17 cellular contexts compared by ENCODE assay signal in genomic region chr7:144020340-144020739, GRCh38. TPM values are rescaled to one million over a fixed set of nuclear protein-coding genes. Genes with fewer than 3 reads are reported as not detected.
DNase-seq lines count a peak whose midpoint lies in the region; ATAC-seq and TF ChIP-seq lines count a peak whose summit lies in the region.
"Had no signal": no experiment of that assay in that cellular context is flagged by ENCODE, and none has a peak within 500 bp of the region (broad histone marks: within the 10 kb centered on the region; RNA-seq: fewer than 3 reads in every experiment).

No MANE protein-coding gene starts in this region.

- peaks cover 22% of the 10 kb centered on the region for H3K4me1 Mint-ChIP-seq in mesothelial cell of epicardium
- H3K4me1 Mint-ChIP-seq: CD14-positive monocyte had no signal

- 40 to 60% (median 43%) methylated on average over 3 of the region's 3 CpGs for WGBS in psoas muscle, 3 donors

- H3K27ac ChIP-seq in right atrium auricular region = peak overlapping the region in 1 of 2 donors; percentile 53
- H3K27ac ChIP-seq in psoas muscle = no peak overlapping the region
- H3K27ac ChIP-seq: 22Rv1, HL-60 had no signal

- H3K4me1 ChIP-seq in right atrium auricular region (no peaks in the 10 kb centered on the region), psoas muscle (no peaks in the 10 kb centered on the region)

- peak overlapping the region; percentile 15 for H3K27ac Mint-ChIP-seq in mesothelial cell of epicardium
- H3K27ac Mint-ChIP-seq: CD14-positive monocyte; CD8-positive, alpha-beta T cell had no signal

- no peak overlapping the region for H3K4me3 ChIP-seq in right atrium auricular region
- no peak overlapping the region for H3K4me3 ChIP-seq in psoas muscle

- DNase-seq in Right ventricle myocardium inferior (ENCODE audit: missing footprints) (no peak), right atrium auricular region (ENCODE audit: low spot score) (no peak), left cardiac atrium (no peak), mesothelial cell of epicardium (ENCODE audit: low spot score in 2 of 2, unreplicated experiment in 2 of 2) (no peak), hippocampal formation (lab: John Stamatoyannopoulos, UW) (no peak), psoas muscle (no peak), T-helper 2 cell (no peak), DMS79 (lab: John Stamatoyannopoulos, UW) (no peak)
- DNase-seq: CD8-positive, alpha-beta T cell; COR-L47; HCEC 1CT had no signal

- intact Hi-C loops in Right ventricle myocardium inferior (cut with DNase I) = loop anchor here (5.0 kb wide), 1 partner anchor 118 kb away; the partner anchor contains the start of gene TCAF1
- intact Hi-C loops in left cardiac atrium (cut with DNase I) = no loop called here
- intact Hi-C loops in psoas muscle (cut with DNase I) = no loop called here

- no peak for TF ChIP-seq CTCF in right atrium auricular region (IDR thresholded peaks at IDR 0.05)
- no peak for TF ChIP-seq CTCF in mesothelial cell of epicardium (IDR thresholded peaks at IDR 0.05; ENCODE audit: unreplicated experiment)
- no peak for TF ChIP-seq CTCF in psoas muscle (IDR thresholded peaks at IDR 0.05)

- ATAC-seq in Right ventricle myocardium inferior (peak; percentile 48), left cardiac atrium (peak; percentile 25 to 41), psoas muscle (no peak)
- ATAC-seq: CD8-positive, alpha-beta T cell had no signal

- H3K36me3 Mint-ChIP-seq in mesothelial cell of epicardium = no peaks in the 10 kb centered on the region
- H3K36me3 Mint-ChIP-seq: CD14-positive monocyte; CD8-positive, alpha-beta T cell had no signal

- H3K4me3 Mint-ChIP-seq in mesothelial cell of epicardium = no peak overlapping the region
- H3K4me3 Mint-ChIP-seq: CD14-positive monocyte; CD8-positive, alpha-beta T cell had no signal

- peaks cover 4% of the 10 kb centered on the region for H3K9me3 Mint-ChIP-seq in mesothelial cell of epicardium
- H3K9me3 Mint-ChIP-seq: CD8-positive, alpha-beta T cell had no signal

- no peaks in the 10 kb centered on the region for H3K36me3 ChIP-seq in right atrium auricular region
- H3K36me3 ChIP-seq in psoas muscle (ENCODE audit: insufficient read depth in 1 of 2, low read depth in 1 of 2) = no peaks in the 10 kb centered on the region

- H3K9me3 ChIP-seq in right atrium auricular region (no peaks in the 10 kb centered on the region), psoas muscle (no peaks in the 10 kb centered on the region)

- H3K27me3 Mint-ChIP-seq in mesothelial cell of epicardium (ENCODE audit: low read depth) = no peaks in the 10 kb centered on the region

- H3K27me3 ChIP-seq in right atrium auricular region (no peaks in the 10 kb centered on the region), psoas muscle (ENCODE audit: insufficient read depth in 3 of 3, low read length in 2 of 3) (no peaks in the 10 kb centered on the region)

RNA-seq across cellular contexts. Expression of gene OR6B1, which starts 20.2 kb away (rescaled TPM):
- total RNA-seq in Right ventricle myocardium inferior = not detected
- total RNA-seq in right atrium auricular region = not detected
- not detected for total RNA-seq in left cardiac atrium
- total RNA-seq in mesothelial cell of epicardium = not detected in 3 replicates
- not detected for total RNA-seq in psoas muscle
- not detected for polyA plus RNA-seq in psoas muscle
- total RNA-seq: A673; CD8-positive, alpha-beta T cell; H4 had no signal
- polyA plus RNA-seq: BJ, CD14-positive monocyte had no signal

RNA-seq across cellular contexts. Expression of gene OR2A5, which starts 28.4 kb away (rescaled TPM):
- total RNA-seq in Right ventricle myocardium inferior = not detected
- total RNA-seq in right atrium auricular region = not detected
- not detected for total RNA-seq in left cardiac atrium
- total RNA-seq in mesothelial cell of epicardium = not detected in 3 replicates
- not detected for total RNA-seq in psoas muscle
- not detected for polyA plus RNA-seq in psoas muscle
- total RNA-seq: A673; CD8-positive, alpha-beta T cell; H4 had no signal
- polyA plus RNA-seq: BJ, CD14-positive monocyte had no signal

RNA-seq across cellular contexts. Expression of gene OR2A25, which starts 49.3 kb away (rescaled TPM):
- total RNA-seq in Right ventricle myocardium inferior (not detected), right atrium auricular region (not detected), left cardiac atrium (not detected), mesothelial cell of epicardium (not detected in 3 replicates), psoas muscle (not detected)
- not detected for polyA plus RNA-seq in psoas muscle
- total RNA-seq: A673; CD8-positive, alpha-beta T cell; H4 had no signal
- polyA plus RNA-seq: BJ, CD14-positive monocyte had no signal

Comparison
In these comparisons a context has a peak if more than half of its experiments do, and no peak if none do; other contexts are left out.
1. ATAC-seq: peak in Right ventricle myocardium inferior (single experiment) and left cardiac atrium (2 of 2); none in psoas muscle (0 of 4).